In genomic region chr2:70094171-70094977, GRCh38 we compare ENCODE assay signal across 8 cellular contexts. TPM values are rescaled to one million over a fixed set of nuclear protein-coding genes. Genes with fewer than 3 reads are reported as not detected.
DNase-seq lines count a peak whose midpoint lies in the region; ATAC-seq, FAIRE-seq and TF ChIP-seq lines count a peak whose summit lies in the region.

No MANE protein-coding gene starts in this region.

- no peak for FAIRE-seq in GM19239 (lab: Jason Lieb, UNC)

- peak overlapping the region; percentile 53 for H3K9ac ChIP-seq in DND-41 (ENCODE audit: low read depth, low read length)
- H3K9ac ChIP-seq in parathyroid adenoma = no peak overlapping the region

- TF ChIP-seq POLR2A in Peyer's patch (IDR thresholded peaks at IDR 0.05) = no peak

- no peaks in the 10 kb centered on the region for H3K9me3 ChIP-seq in DND-41 (ENCODE audit: insufficient read depth, low read length, severe bottlenecking)
- no peaks in the 10 kb centered on the region for H3K9me3 ChIP-seq in Peyer's patch
- H3K9me3 ChIP-seq in parathyroid adenoma (ENCODE audit: control insufficient read depth, low read length) = no peaks in the 10 kb centered on the region

- H3K4me2 ChIP-seq in DND-41 (ENCODE audit: insufficient read depth, low read length) = peak overlapping the region; percentile 62
- no peak overlapping the region for H3K4me2 ChIP-seq in parathyroid adenoma (ENCODE audit: low read length)

- ATAC-seq in DND-41 (ENCODE audit: insufficient read depth, low read depth) (0 out of 3 replicates have a peak, but pooled peaks have one; percentile 1), GM21447 (IDR thresholded peaks at IDR 0.05; ENCODE audit: unreplicated experiment) (no peak), GM18870 (IDR thresholded peaks at IDR 0.05; ENCODE audit: unreplicated experiment) (no peak)
- no peak for ATAC-seq in effector memory CD8-positive, alpha-beta T cell (replicated peaks)

- DNase-seq in DND-41 (no peak), Peyer's patch (peak in 1 of 3 donors; percentile 45), GM19239 (ENCODE audit: insufficient read length, low spot score) (no peak), 8988T (no peak)
- no peak for DNase-seq in effector memory CD8-positive, alpha-beta T cell

- peak overlapping the region; percentile 79 to 86 for H3K4me3 Mint-ChIP-seq in effector memory CD8-positive, alpha-beta T cell

- peaks cover 32% of the 10 kb centered on the region for H3K79me2 ChIP-seq in DND-41 (ENCODE audit: insufficient read depth, low read length)
- H3K79me2 ChIP-seq in parathyroid adenoma = no peaks in the 10 kb centered on the region

- H3K27ac Mint-ChIP-seq in effector memory CD8-positive, alpha-beta T cell = peak overlapping the region; percentile 97 to 98

- H3K4me1 Mint-ChIP-seq in effector memory CD8-positive, alpha-beta T cell (ENCODE audit: low read depth in 2 of 2) = peaks cover 39 to 46% of the 10 kb centered on the region in 2 donors

- H2AFZ ChIP-seq in DND-41 (ENCODE audit: low read depth, low read length) = peak overlapping the region; percentile 70; the same call in 1 of the 2 replicates
- H2AFZ ChIP-seq in parathyroid adenoma = no peak overlapping the region

- H3K27me3 ChIP-seq in DND-41 (ENCODE audit: insufficient read depth, low read length, poor library complexity) (no peaks in the 10 kb centered on the region), Peyer's patch (no peaks in the 10 kb centered on the region), parathyroid adenoma (ENCODE audit: control insufficient read depth, insufficient read depth, low read length) (no peaks in the 10 kb centered on the region)

- H3K36me3 ChIP-seq in DND-41 (ENCODE audit: insufficient read depth, low read length) (peaks cover 5% of the 10 kb centered on the region; the same call in 1 of the 2 replicates), Peyer's patch (no peaks in the 10 kb centered on the region), parathyroid adenoma (ENCODE audit: control insufficient read depth, insufficient read depth, low read length) (no peaks in the 10 kb centered on the region)

- H3K27me3 Mint-ChIP-seq in effector memory CD8-positive, alpha-beta T cell = no peaks in the 10 kb centered on the region

- no peaks in the 10 kb centered on the region; the same call in 1 of the 2 replicates for H4K20me1 ChIP-seq in DND-41 (ENCODE audit: insufficient read depth, low read length)

- H3K4me1 ChIP-seq in DND-41 (ENCODE audit: insufficient read depth, low read length) = peaks cover 41% of the 10 kb centered on the region
- peaks cover 0 to 26% (median 17%) of the 10 kb centered on the region in 4 donors for H3K4me1 ChIP-seq in Peyer's patch
- H3K4me1 ChIP-seq in parathyroid adenoma = no peaks in the 10 kb centered on the region

- TF ChIP-seq CTCF in DND-41 (IDR thresholded peaks at IDR 0.05; ENCODE audit: borderline replicate concordance, extremely low read depth, low read length, poor library complexity, severe bottlenecking) (no peak), Peyer's patch (IDR thresholded peaks at IDR 0.05) (no peak), parathyroid adenoma (IDR thresholded peaks at IDR 0.05) (no peak)

- peaks cover 12% of the 10 kb centered on the region for H3K36me3 Mint-ChIP-seq in effector memory CD8-positive, alpha-beta T cell (ENCODE audit: insufficient read depth)

- H3K4me3 ChIP-seq in DND-41 (ENCODE audit: low read depth in 1 of 2, low read length in 2 of 2) (peak overlapping the region in 1 of 2 experiments; percentile 41; a peak in 2 of 4 replicates), Peyer's patch (no peak overlapping the region), parathyroid adenoma (ENCODE audit: low read depth, low read length) (no peak overlapping the region)

- H3K27ac ChIP-seq in DND-41 (ENCODE audit: low read length) (peak overlapping the region; percentile 80), Peyer's patch (peak overlapping the region; percentile 80 to 87 (median 83)), parathyroid adenoma (peak overlapping the region; percentile 36)

- no peaks in the 10 kb centered on the region for H3K9me3 Mint-ChIP-seq in effector memory CD8-positive, alpha-beta T cell

RNA-seq across cellular contexts. Expression of gene PCBP1, which starts 7.1 kb away (rescaled TPM):
- total RNA-seq in Peyer's patch = 100 to 1,000 TPM; 129 to 152 (median 134) TPM
